In genomic region chr3:196081834-196082470, GRCh38 we compare ENCODE assay signal across 1 cellular context.
A peak's percentile ranks its signal among the peaks of the same experiment; 100 is the strongest.
TF ChIP-seq lines count a peak whose summit lies in the region.

TFRC (minus strand) TSS chr3:196082090; CDS start chr3:196077099, 4,991 bp downstream.

TF ChIP-seq in WTC11, 78 proteins besides CTCF, POLR2A, EP300 and RAD21 (continued from another document and continues in another):
- TF ChIP-seq PRDM15 (CRISPR knock-in tag; IDR thresholded peaks at IDR 0.05) (no peak), RELA (CRISPR knock-in tag; IDR thresholded peaks at IDR 0.05; ENCODE audit: borderline replicate concordance) (no peak), TEAD1 (CRISPR knock-in tag; IDR thresholded peaks at IDR 0.05) (peak; percentile 70; the same call in 1 of the 2 replicates), SMAD4 (CRISPR knock-in tag; IDR thresholded peaks at IDR 0.05) (no peak), IRF2 (CRISPR knock-in tag; IDR thresholded peaks at IDR 0.05; ENCODE audit: borderline replicate concordance, low read depth) (no peak), STAT6 (CRISPR knock-in tag; conservative IDR thresholded peaks at IDR 0.05; ENCODE audit: low read depth) (no peak; the same call in 1 of the 2 replicates), ZNF425 (CRISPR knock-in tag; conservative IDR thresholded peaks at IDR 0.05) (no peak), ZNF423 (CRISPR knock-in tag; IDR thresholded peaks at IDR 0.05) (no peak), NFYB (CRISPR knock-in tag; conservative IDR thresholded peaks at IDR 0.05; ENCODE audit: low read depth) (no peak), GABPB1 (CRISPR knock-in tag; IDR thresholded peaks at IDR 0.05) (peak; percentile 78), ZNF317 (CRISPR knock-in tag; IDR thresholded peaks at IDR 0.05; ENCODE audit: borderline replicate concordance, low read depth) (no peak), CDX4 (CRISPR knock-in tag; IDR thresholded peaks at IDR 0.05; ENCODE audit: borderline replicate concordance) (no peak), USF2 (CRISPR knock-in tag; IDR thresholded peaks at IDR 0.05) (no peak; the same call in 1 of the 2 replicates), ZNF396 (CRISPR knock-in tag; IDR thresholded peaks at IDR 0.05; ENCODE audit: borderline replicate concordance) (no peak), OVOL2 (CRISPR knock-in tag; IDR thresholded peaks at IDR 0.05; ENCODE audit: borderline replicate concordance) (no peak), ZNF281 (CRISPR knock-in tag; IDR thresholded peaks at IDR 0.05) (no peak), RORB (CRISPR knock-in tag; IDR thresholded peaks at IDR 0.05) (no peak), MXD4 (CRISPR knock-in tag; IDR thresholded peaks at IDR 0.05; ENCODE audit: borderline replicate concordance) (no peak), MLX (CRISPR knock-in tag; IDR thresholded peaks at IDR 0.05) (no peak), ZNF121 (CRISPR knock-in tag; IDR thresholded peaks at IDR 0.05) (peak; percentile 72), CREM (CRISPR knock-in tag; IDR thresholded peaks at IDR 0.05) (peak; percentile 94), ATF1 (CRISPR knock-in tag; IDR thresholded peaks at IDR 0.05) (no peak), JAZF1 (CRISPR knock-in tag; IDR thresholded peaks at IDR 0.05) (no peak), E2F1 (CRISPR knock-in tag; IDR thresholded peaks at IDR 0.05) (peak; percentile 62), ATF6 (CRISPR knock-in tag; IDR thresholded peaks at IDR 0.05) (no peak), NFATC4 (CRISPR knock-in tag; IDR thresholded peaks at IDR 0.05) (no peak), HMGXB4 (CRISPR knock-in tag; IDR thresholded peaks at IDR 0.05) (peak; percentile 85; the same call in 1 of the 2 replicates), ZSCAN18 (CRISPR knock-in tag; IDR thresholded peaks at IDR 0.05) (no peak), ZNF219 (CRISPR knock-in tag; IDR thresholded peaks at IDR 0.05; ENCODE audit: borderline replicate concordance) (no peak), GRHL2 (CRISPR knock-in tag; IDR thresholded peaks at IDR 0.05; ENCODE audit: insufficient replicate concordance, severe bottlenecking) (no peak), SP1 (CRISPR knock-in tag; conservative IDR thresholded peaks at IDR 0.05) (peak; percentile 95), ZNF512 (CRISPR knock-in tag; IDR thresholded peaks at IDR 0.05; ENCODE audit: borderline replicate concordance) (no peak)
